Comparison of ENCODE assay signal across 8 cellular contexts in genomic region chr3:71128951-71129350, GRCh38.
DNase-seq lines count a peak whose midpoint lies in the region; ATAC-seq and TF ChIP-seq lines count a peak whose summit lies in the region.

No MANE protein-coding gene starts in this region.

- H3K27me3 ChIP-seq in lower lobe of right lung (ENCODE audit: low read depth) (no peaks in the 10 kb centered on the region), thoracic aorta (replicated peaks; ENCODE audit: insufficient read depth) (no peaks in the 10 kb centered on the region)

- DNase-seq in activated CD8-positive, alpha-beta memory T cell treated with anti-CD3 and anti-CD28 coated beads, Interleukin-2, amount 10 ng/mL, durations not matched to agents 7 days and 5 days: no peak
- no peak for DNase-seq in activated CD8-positive, alpha-beta memory T cell treated with anti-CD3 and anti-CD28 coated beads, Interleukin-2, amount 50 U/mL, for 48 hours
- DNase-seq in lower lobe of right lung (no peak), thoracic aorta (ENCODE audit: low spot score) (no peak), NCI-H524 treated with DMSO at 0.1 percent for 48 hours (lab: John Stamatoyannopoulos, UW) (no peak), COR-L47 (lab: John Stamatoyannopoulos, UW) (no peak)

- H3K4me1 ChIP-seq in lower lobe of right lung (peaks cover 60% of the 10 kb centered on the region), thoracic aorta (ENCODE audit: control insufficient read depth in 1 of 2, low read depth in 2 of 2) (peaks cover 33 to 55% of the 10 kb centered on the region in 2 donors)

- peak overlapping the region; percentile 25 for H3K27ac ChIP-seq in adipose tissue (ENCODE audit: low read depth, low read length)
- H3K27ac ChIP-seq in lower lobe of right lung: peak overlapping the region; percentile 88
- H3K27ac ChIP-seq in thoracic aorta: peak overlapping the region; percentile 92 to 93

- peak overlapping the region; percentile 92 for H3K27ac Mint-ChIP-seq in activated CD8-positive, alpha-beta memory T cell treated with anti-CD3 and anti-CD28 coated beads, Interleukin-2, amount 10 ng/mL, durations not matched to agents 7 days and 5 days

- CTCF ChIA-PET in activated CD8-positive, alpha-beta memory T cell treated with anti-CD3 and anti-CD28 coated beads, Interleukin-2, amount 10 ng/mL, durations not matched to agents 7 days and 5 days (lab: Charles Lee): interaction anchor here (0.7 kb wide), 2 partner anchors 12 to 97 kb away, joined by 3 read pairs; no protein-coding TSS in a partner anchor

- H3K9me3 Mint-ChIP-seq in activated CD8-positive, alpha-beta memory T cell treated with anti-CD3 and anti-CD28 coated beads, Interleukin-2, amount 10 ng/mL, durations not matched to agents 7 days and 5 days (ENCODE audit: low read depth): no peaks in the 10 kb centered on the region

- H3K36me3 ChIP-seq in lower lobe of right lung (no peaks in the 10 kb centered on the region), thoracic aorta (no peaks in the 10 kb centered on the region)

- H3K27me3 Mint-ChIP-seq in activated CD8-positive, alpha-beta memory T cell treated with anti-CD3 and anti-CD28 coated beads, Interleukin-2, amount 10 ng/mL, durations not matched to agents 7 days and 5 days: peaks cover 3% of the 10 kb centered on the region

- 3 to 17% (median 14%) methylated on average over 6 of the region's 6 CpGs for WGBS in adipose tissue, 3 donors

- H3K4me3 ChIP-seq in lower lobe of right lung: peak overlapping the region; percentile 56
- H3K4me3 ChIP-seq in thoracic aorta: peak overlapping the region; percentile 79

- TF ChIP-seq CTCF in lower lobe of right lung (IDR thresholded peaks at IDR 0.05): no peak
- no peak for TF ChIP-seq CTCF in thoracic aorta (IDR thresholded peaks at IDR 0.05)

- ATAC-seq in activated CD8-positive, alpha-beta memory T cell treated with anti-CD3 and anti-CD28 coated beads, Interleukin-2, amount 10 ng/mL, durations not matched to agents 7 days and 5 days: no peak
- ATAC-seq in lower lobe of right lung: no peak
- ATAC-seq in thoracic aorta (ENCODE audit: insufficient number of reproducible peaks, low FRiP score, low read depth): no peak
- no peak for ATAC-seq in GM21786 (IDR thresholded peaks at IDR 0.05; ENCODE audit: unreplicated experiment)

- peaks cover 56% of the 10 kb centered on the region for H3K4me1 Mint-ChIP-seq in activated CD8-positive, alpha-beta memory T cell treated with anti-CD3 and anti-CD28 coated beads, Interleukin-2, amount 10 ng/mL, durations not matched to agents 7 days and 5 days

- H3K36me3 Mint-ChIP-seq in activated CD8-positive, alpha-beta memory T cell treated with anti-CD3 and anti-CD28 coated beads, Interleukin-2, amount 10 ng/mL, durations not matched to agents 7 days and 5 days: peaks cover 10% of the 10 kb centered on the region

- H3K4me3 Mint-ChIP-seq in activated CD8-positive, alpha-beta memory T cell treated with anti-CD3 and anti-CD28 coated beads, Interleukin-2, amount 10 ng/mL, durations not matched to agents 7 days and 5 days: peak overlapping the region; percentile 90

- intact Hi-C loops in lower lobe of right lung (cut with DNase I): loop anchor here (10.0 kb wide), 1 partner anchor 64 kb away; no protein-coding TSS in a partner anchor

- H3K9me3 ChIP-seq in lower lobe of right lung: no peaks in the 10 kb centered on the region
- H3K9me3 ChIP-seq in thoracic aorta: no peaks in the 10 kb centered on the region

Comparison
In these comparisons a context has a peak if more than half of its experiments do, and no peak if none do; other contexts are left out.
1. H3K27ac ChIP-seq: peak in every context shown above with its lines; median percentile 92 in thoracic aorta; 88 in lower lobe of right lung; 25 in adipose tissue.